14 cellular contexts compared by ENCODE assay signal in genomic region chr16:19131809-19132777, GRCh38. TPM values are rescaled to one million over a fixed set of nuclear protein-coding genes. Genes with fewer than 3 reads are reported as not detected.
DNase-seq lines count a peak whose midpoint lies in the region; TF ChIP-seq lines count a peak whose summit lies in the region.
"Had no signal": no experiment of that assay in that cellular context is flagged by ENCODE, and none has a peak within 500 bp of the region (broad histone marks: within the 10 kb centered on the region; RNA-seq: fewer than 3 reads in every experiment).

No MANE protein-coding gene starts in this region.

- H3K4me3 Mint-ChIP-seq in Calu3 (ENCODE audit: low read depth, unreplicated experiment) = no peak overlapping the region

- intact Hi-C loops in colonic mucosa (cut with DNase I) = no loop called here
- intact Hi-C loops in Calu3 (cut with micrococcal nuclease; ENCODE audit: unreplicated experiment) = no loop called here

- TF ChIP-seq POLR2A in tibial nerve (IDR thresholded peaks at IDR 0.05) = no peak

- CTCF ChIA-PET in Calu3 (lab: Charles Lee) = no interaction called here

- TF ChIP-seq CTCF in colonic mucosa (IDR thresholded peaks at IDR 0.05) (no peak), tibial nerve (IDR thresholded peaks at IDR 0.05) (no peak), Calu3 (IDR thresholded peaks at IDR 0.05; ENCODE audit: unreplicated experiment) (no peak)

- H3K4me1 ChIP-seq in colonic mucosa = peaks cover 26% of the 10 kb centered on the region
- H3K4me1 ChIP-seq in tibial nerve = peaks cover 0 to 62% (median 33%) of the 10 kb centered on the region in 4 donors

- peak overlapping the region; percentile 42 for H3K27ac ChIP-seq in colonic mucosa
- H3K27ac ChIP-seq in tibial nerve = peak overlapping the region; percentile 71 to 89 (median 75)

- peak; percentile 26 for DNase-seq in DMS 273 (lab: John Stamatoyannopoulos, UW; ENCODE audit: unreplicated experiment)
- no peak for DNase-seq in DMS 273 treated with DMSO at 0.1 percent for 48 hours (lab: John Stamatoyannopoulos, UW)
- no peak for DNase-seq in colonic mucosa
- peak; percentile 37 to 93 for DNase-seq in lung microvascular endothelial cell (ENCODE audit: low read depth in 2 of 2)
- DNase-seq in tibial nerve (ENCODE audit: low spot score in 2 of 2) = no peak
- DNase-seq in GM19238 (ENCODE audit: insufficient read length, low spot score) = no peak
- no peak for DNase-seq in hypothalamus (lab: John Stamatoyannopoulos, UW)
- no peak for DNase-seq in Calu3
- DNase-seq: 8988T; activated T-cell treated with anti-CD3 and anti-CD28 coated beads, Interleukin-2, amount 50 U/mL, for 1 hour; NCI-H526; small intestine; stimulated activated naive CD4-positive, alpha-beta T cell treated with Interleukin-2 at 50 U/mL for 16 hours had no signal

- H3K27me3 Mint-ChIP-seq in Calu3 (ENCODE audit: unreplicated experiment) = no peaks in the 10 kb centered on the region

- no peak for TF ChIP-seq EP300 in tibial nerve (IDR thresholded peaks at IDR 0.05)

- no TSS peak for BruUV-seq in Calu3 (replicated peaks; lab: Mats Ljungman, UMichigan)

- H3K4me1 Mint-ChIP-seq in Calu3 (ENCODE audit: low read depth, unreplicated experiment) = peaks cover 50% of the 10 kb centered on the region

- no peak overlapping the region for H3K27ac Mint-ChIP-seq in Calu3 (ENCODE audit: unreplicated experiment)

- no peaks in the 10 kb centered on the region for H3K9me3 Mint-ChIP-seq in Calu3 (ENCODE audit: low read depth, unreplicated experiment)
- H3K9me3 Mint-ChIP-seq: T-helper 2 cell treated with Interferon-gamma antibody and Interleukin-4, amounts not matched to agents 5 μg/mL and 100 μg/mL, for 36 hours had no signal

- peak overlapping the region in 1 of 2 donors; percentile 14 for H3K9ac ChIP-seq in colonic mucosa (ENCODE audit: low read depth in 2 of 2, low read length in 2 of 2)

- H3K4me3 ChIP-seq in colonic mucosa (no peak overlapping the region), tibial nerve (no peak overlapping the region)

- H3K36me3 ChIP-seq in colonic mucosa (no peaks in the 10 kb centered on the region), tibial nerve (no peaks in the 10 kb centered on the region)

- WGBS in tibial nerve, 2 donors = 93% methylated on average over 4 of the region's 4 CpGs

- H3K27me3 ChIP-seq in colonic mucosa (no peaks in the 10 kb centered on the region), tibial nerve (no peaks in the 10 kb centered on the region)

- H3K9me3 ChIP-seq in colonic mucosa (no peaks in the 10 kb centered on the region), tibial nerve (no peaks in the 10 kb centered on the region)

- H3K36me3 Mint-ChIP-seq in Calu3 (ENCODE audit: insufficient read depth, unreplicated experiment) = no peaks in the 10 kb centered on the region

RNA-seq across cellular contexts. Expression of gene ITPRIPL2, which starts 18.3 kb away (rescaled TPM):
- 10 to 100 TPM; 34.9 to 36.2 TPM for total RNA-seq in colonic mucosa
- total RNA-seq in lung microvascular endothelial cell = 17.0 and 28.4 TPM in 2 replicates
- total RNA-seq in tibial nerve = 10 to 100 TPM; 51.3 to 68.7 (median 59.6) TPM
- 73.1 and 86.0 TPM in 2 replicates for total RNA-seq in Calu3 (2022)

RNA-seq across cellular contexts. Expression of gene SYT17, which starts 35.9 kb away (rescaled TPM):
- total RNA-seq in colonic mucosa (1 to 10 TPM; 5.1 to 5.5 TPM), lung microvascular endothelial cell (1.7 and 4.4 TPM in 2 replicates), tibial nerve (10 to 100 TPM in 2 of 4 donors, 1 to 10 TPM in 2; 8.1 to 33.9 (median 12.7) TPM), Calu3 (2022) (10.6 and 16.6 TPM in 2 replicates)

Comparison
In these comparisons a context has a peak if more than half of its experiments do, and no peak if none do; other contexts are left out.
1. DNase-seq: peak in DMS 273 (single experiment) and lung microvascular endothelial cell (2 of 2); none in DMS 273 treated with DMSO at 0.1 percent for 48 hours (single experiment), colonic mucosa (single experiment), tibial nerve (0 of 2), GM19238 (single experiment), hypothalamus (0 of 51) and Calu3 (single experiment).